Comparison of ENCODE assay signal across 17 cellular contexts in genomic region chr5:80565330-80565729, GRCh38. TPM values are rescaled to one million over a fixed set of nuclear protein-coding genes. Genes with fewer than 3 reads are reported as not detected.
DNase-seq lines count a peak whose midpoint lies in the region; ATAC-seq, FAIRE-seq and TF ChIP-seq lines count a peak whose summit lies in the region.
"Had no signal": no experiment of that assay in that cellular context is flagged by ENCODE, and none has a peak within 500 bp of the region (broad histone marks: within the 10 kb centered on the region; RNA-seq: fewer than 3 reads in every experiment).

No MANE protein-coding gene starts in this region.

- no peak for DNase-seq in A549 (ENCODE audit: low read depth in 1 of 2, low spot score in 1 of 2)
- peak; percentile 29 for DNase-seq in HK-2 (ENCODE audit: unreplicated experiment)
- DNase-seq in bronchial epithelial cell (ENCODE audit: low read depth), result peak; percentile 24
- DNase-seq in left kidney (ENCODE audit: low read depth, low spot score), result peak; percentile 37
- DNase-seq in NK-92 (lab: John Stamatoyannopoulos, UW; ENCODE audit: unreplicated experiment), result no peak
- DNase-seq in activated T-helper 2 cell treated with anti-CD3 and anti-CD28 coated beads, Interferon-gamma antibody, Interleukin-2, Interleukin-4, amounts not matched to agents 10 μg/mL and 5 μg/mL and 100 μg/mL, durations not matched to agents 14 hours and 24 hours and 36 hours (ENCODE audit: low spot score), result no peak
- no peak for DNase-seq in DMS79 (lab: John Stamatoyannopoulos, UW)
- DNase-seq: Caco-2, NCI-H1048, NCI-H146, NCI-H2227 treated with DMSO at 0.1 percent for 48 hours, SK-N-SH had no signal

- no peaks in the 10 kb centered on the region for H3K36me3 Mint-ChIP-seq in activated T-helper 2 cell treated with anti-CD3 and anti-CD28 coated beads, Interferon-gamma antibody, Interleukin-2, Interleukin-4, amounts not matched to agents 10 μg/mL and 5 μg/mL and 100 μg/mL, durations not matched to agents 14 hours and 24 hours and 36 hours (ENCODE audit: low read depth)

- FAIRE-seq in A549 (lab: Jason Lieb, UNC), result peak; percentile 86
- no peak for FAIRE-seq in bronchial epithelial cell (lab: Jason Lieb, UNC)
- FAIRE-seq: A204.1, H54, K562 had no signal

- no peaks in the 10 kb centered on the region for H3K9me3 ChIP-seq in A549
- H3K9me3 ChIP-seq: Caco-2, SK-N-SH had no signal

- WGBS in A549 (ENCODE audit: missing lambda C conversion rate), result 53% methylated on average over 5 of the region's 5 CpGs

- no peaks in the 10 kb centered on the region for H3K36me3 ChIP-seq in bronchial epithelial cell (ENCODE audit: control insufficient read depth, insufficient read depth, low read length)

- H3K4me3 ChIP-seq in A549, result no peak overlapping the region
- no peak overlapping the region for H3K4me3 ChIP-seq in bronchial epithelial cell (ENCODE audit: low read depth, low read length)
- H3K4me3 ChIP-seq: K562, PC-9 had no signal

- intact Hi-C loops in activated T-helper 2 cell treated with anti-CD3 and anti-CD28 coated beads, Interferon-gamma antibody, Interleukin-2, Interleukin-4, amounts not matched to agents 10 μg/mL and 5 μg/mL and 100 μg/mL, durations not matched to agents 14 hours and 24 hours and 36 hours (cut with micrococcal nuclease), result no loop called here

- no peak for ATAC-seq in A549
- no peak for ATAC-seq in GM21515 (IDR thresholded peaks at IDR 0.05; ENCODE audit: unreplicated experiment)
- ATAC-seq: K562 had no signal

- no peak overlapping the region for H3K27ac Mint-ChIP-seq in activated T-helper 2 cell treated with anti-CD3 and anti-CD28 coated beads, Interferon-gamma antibody, Interleukin-2, Interleukin-4, amounts not matched to agents 10 μg/mL and 5 μg/mL and 100 μg/mL, durations not matched to agents 14 hours and 24 hours and 36 hours

- H3K27ac ChIP-seq in A549, result no peak overlapping the region
- H3K27ac ChIP-seq: PC-9 had no signal

- H3K4me1 ChIP-seq in A549, result peaks cover 9% of the 10 kb centered on the region; the same call in 2 of the 3 replicates

- POLR2A ChIA-PET in A549 (lab: Yijun Ruan, JAX), result no interaction called here

- TF ChIP-seq POLR2A in A549 (IDR thresholded peaks at IDR 0.05; ENCODE audit: low read length), result no peak

- no peaks in the 10 kb centered on the region for H3K4me1 Mint-ChIP-seq in activated T-helper 2 cell treated with anti-CD3 and anti-CD28 coated beads, Interferon-gamma antibody, Interleukin-2, Interleukin-4, amounts not matched to agents 10 μg/mL and 5 μg/mL and 100 μg/mL, durations not matched to agents 14 hours and 24 hours and 36 hours (ENCODE audit: low read depth)

- no peak for TF ChIP-seq RAD21 in A549 (conservative IDR thresholded peaks at IDR 0.05 in 1 of 2, IDR thresholded peaks at IDR 0.05 in 1 of 2)

- no peak for TF ChIP-seq CTCF in A549 (IDR thresholded peaks at IDR 0.05)
- no peak for TF ChIP-seq CTCF in bronchial epithelial cell (IDR thresholded peaks at IDR 0.05; ENCODE audit: insufficient read depth, low read length, severe bottlenecking)

- peaks cover 20% of the 10 kb centered on the region for H3K27me3 ChIP-seq in bronchial epithelial cell (ENCODE audit: control insufficient read depth, insufficient read depth, low read length)

- peaks cover 49% of the 10 kb centered on the region for H3K27me3 Mint-ChIP-seq in activated T-helper 2 cell treated with anti-CD3 and anti-CD28 coated beads, Interferon-gamma antibody, Interleukin-2, Interleukin-4, amounts not matched to agents 10 μg/mL and 5 μg/mL and 100 μg/mL, durations not matched to agents 14 hours and 24 hours and 36 hours (ENCODE audit: low read depth)

- no peak overlapping the region for H3K4me2 ChIP-seq in A549
- H3K4me2 ChIP-seq: PC-9, SK-N-SH had no signal

- no peak for TF ChIP-seq EP300 in A549 (IDR thresholded peaks at IDR 0.05)

- no peak overlapping the region for H3K4me3 Mint-ChIP-seq in activated T-helper 2 cell treated with anti-CD3 and anti-CD28 coated beads, Interferon-gamma antibody, Interleukin-2, Interleukin-4, amounts not matched to agents 10 μg/mL and 5 μg/mL and 100 μg/mL, durations not matched to agents 14 hours and 24 hours and 36 hours (ENCODE audit: low read depth)

- H3K9me3 Mint-ChIP-seq in activated T-helper 2 cell treated with anti-CD3 and anti-CD28 coated beads, Interferon-gamma antibody, Interleukin-2, Interleukin-4, amounts not matched to agents 10 μg/mL and 5 μg/mL and 100 μg/mL, durations not matched to agents 14 hours and 24 hours and 36 hours, result no peaks in the 10 kb centered on the region

- CTCF ChIA-PET in A549 (lab: Yijun Ruan, JAX), result no interaction called here

TF ChIP-seq in A549, 52 proteins besides CTCF, POLR2A, EP300 and RAD21:
- no peak for TF ChIP-seq HOXA7 (CRISPR knock-in tag; IDR thresholded peaks at IDR 0.05)
TF ChIP-seq in A549: peak in this region for 0.

RNA-seq across cellular contexts. Expression of gene ANKRD34B, which starts 4.8 kb away (rescaled TPM):
- polyA plus RNA-seq in A549 (2011; rRNA removed) (0.01 and 0.05 TPM in 2 replicates), A549 (2017; fragmentation: RNase III; extraction: RNeasy Plus Mini Kit Qiagen cat#74134 plus additional on column Dnase treatment) (0.01 TPM in 1 of 3 replicates, not detected in the others)
- 0.01 TPM in 1 of 2 replicates, not detected in the other for polyA plus RNA-seq in A549 (2012; cell fraction: cytosol; rRNA removed)
- not detected in 2 replicates for polyA plus RNA-seq in A549 (2012; cell fraction: nucleus; rRNA removed)
- not detected in 2 replicates for polyA minus RNA-seq in A549 (2011; rRNA and poly(A)+ RNA removed)
- not detected in 2 replicates for total RNA-seq in bronchial epithelial cell
- total RNA-seq in activated T-helper 2 cell treated with anti-CD3 and anti-CD28 coated beads, Interferon-gamma antibody, Interleukin-2, Interleukin-4, amounts not matched to agents 10 μg/mL and 5 μg/mL and 100 μg/mL, durations not matched to agents 14 hours and 24 hours and 36 hours, result not detected in 2 replicates
- total RNA-seq: K562 had no signal
- polyA plus RNA-seq: K562, SK-N-SH had no signal

Comparison
In these comparisons a context has a peak if more than half of its experiments do, and no peak if none do; other contexts are left out.
1. DNase-seq: peak in HK-2 (single experiment), bronchial epithelial cell (single experiment) and left kidney (single experiment); none in A549 (0 of 2), NK-92 (single experiment), activated T-helper 2 cell treated with anti-CD3 and anti-CD28 coated beads, Interferon-gamma antibody, Interleukin-2, Interleukin-4, amounts not matched to agents 10 μg/mL and 5 μg/mL and 100 μg/mL, durations not matched to agents 14 hours and 24 hours and 36 hours (single experiment) and DMS79 (single experiment).